In the genomic region with DNA sequence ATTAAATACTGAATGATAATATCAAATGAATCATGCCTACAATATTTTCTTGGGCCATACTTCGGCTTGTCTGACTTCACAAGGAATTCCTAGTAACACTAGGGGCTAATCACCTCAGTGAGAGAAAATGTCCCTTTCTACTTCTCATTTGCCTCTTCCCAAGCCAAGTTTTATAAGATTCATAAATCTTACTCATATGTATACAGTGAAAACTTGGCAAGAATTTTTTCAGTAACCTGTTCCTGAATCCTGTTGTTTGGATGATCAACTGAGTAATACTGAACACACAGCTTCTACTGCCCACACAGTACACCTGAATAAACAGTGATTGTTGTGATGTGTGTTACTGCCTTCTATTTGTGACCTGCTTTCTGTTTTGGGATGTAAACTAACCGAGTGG, we compare ENCODE assay signal across 30 cellular contexts. TPM values are rescaled to one million over a fixed set of nuclear protein-coding genes. Genes with fewer than 3 reads are reported as not detected.
DNase-seq lines count a peak whose midpoint lies in the region; ATAC-seq, FAIRE-seq and TF ChIP-seq lines count a peak whose summit lies in the region.
"Had no signal": no experiment of that assay in that cellular context is flagged by ENCODE, and none has a peak within 500 bp of the region (broad histone marks: within the 10 kb centered on the region; RNA-seq: fewer than 3 reads in every experiment).

No MANE protein-coding gene starts in this region.

- H2AK9ac ChIP-seq in IMR-90 (replicated peaks; ENCODE audit: low read depth, low read length, poor library complexity): no peak overlapping the region

- DNase-seq in IMR-90: peak; percentile 45
- peak; percentile 27 for DNase-seq in fibroblast of villous mesenchyme (ENCODE audit: low read depth)
- DNase-seq in urothelium cell line (ENCODE audit: low spot score): peak; percentile 10
- DNase-seq in NCI-H345 treated with DMSO at 0.1 percent for 48 hours (lab: John Stamatoyannopoulos, UW; ENCODE audit: unreplicated experiment): no peak
- DNase-seq in left ventricle myocardium inferior: no peak
- DNase-seq: activated CD8-positive, alpha-beta memory T cell treated with anti-CD3 and anti-CD28 coated beads, Interleukin-2, amount 50 U/mL, for 4 hours; activated naive CD8-positive, alpha-beta T cell treated with anti-CD3 and anti-CD28 coated beads for 36 hours; AML-193; body of pancreas; colonic mucosa; DMS79; immature natural killer cell; Kasumi-1; NCI-H1417; NCI-H2081 treated with DMSO at 0.1 percent for 48 hours; stimulated activated CD4-positive, alpha-beta T cell treated with anti-CD3 and anti-CD28 coated beads, Interleukin-1b, Interleukin-23, amount 100 ng/mL, for 48 hours had no signal

- no peak overlapping the region for H2AFZ ChIP-seq in IMR-90 (replicated peaks; ENCODE audit: low read length, poor library complexity)
- H2AFZ ChIP-seq: hepatocyte, neural progenitor cell had no signal

- CTCF ChIA-PET in IMR-90 (lab: Yijun Ruan, JAX): no interaction called here

- no peak overlapping the region for H2BK20ac ChIP-seq in IMR-90 (ENCODE audit: low read depth, low read length)

- no peak for TF ChIP-seq RAD21 in IMR-90 (IDR thresholded peaks at IDR 0.05; ENCODE audit: low read length)

- H2BK5ac ChIP-seq in IMR-90 (ENCODE audit: low read depth, low read length, poor library complexity, severe bottlenecking): no peak overlapping the region

- no peak for TF ChIP-seq POLR2A in IMR-90 (IDR thresholded peaks at IDR 0.05; ENCODE audit: low read depth, low read length)

- H4K91ac ChIP-seq in IMR-90 (ENCODE audit: insufficient read depth, low read depth, low read length): no peak overlapping the region; the same call in 1 of the 2 replicates

- no peak overlapping the region for H4K5ac ChIP-seq in IMR-90 (ENCODE audit: low read depth, low read length)

- H3K4me1 ChIP-seq in IMR-90 (ENCODE audit: control insufficient read depth, insufficient read depth, low read length): peaks cover 4% of the 10 kb centered on the region; the same call in 1 of the 2 replicates
- H3K4me1 ChIP-seq in left ventricle myocardium inferior: no peaks in the 10 kb centered on the region
- H3K4me1 ChIP-seq: body of pancreas, colonic mucosa, neural progenitor cell, vagina had no signal

- no peaks in the 10 kb centered on the region for H3K27me3 ChIP-seq in IMR-90 (ENCODE audit: control insufficient read depth, insufficient read depth, low read length)
- H3K27me3 ChIP-seq in left ventricle myocardium inferior (ENCODE audit: low read depth): no peaks in the 10 kb centered on the region
- H3K27me3 ChIP-seq: body of pancreas, colonic mucosa, hepatocyte, neural progenitor cell, vagina had no signal

- H3K23ac ChIP-seq in IMR-90 (ENCODE audit: low read depth, low read length): no peak overlapping the region

- intact Hi-C loops in IMR-90 (cut with micrococcal nuclease) (no loop called here), left ventricle myocardium inferior (cut with micrococcal nuclease) (no loop called here)

- TF ChIP-seq CTCF in IMR-90 (conservative IDR thresholded peaks at IDR 0.05; ENCODE audit: low read depth, low read length) (no peak), VCaP (conservative IDR thresholded peaks at IDR 0.05) (no peak), fibroblast of villous mesenchyme (IDR thresholded peaks at IDR 0.05; ENCODE audit: insufficient read depth, low read depth, low read length) (no peak), left ventricle myocardium inferior (IDR thresholded peaks at IDR 0.05; ENCODE audit: borderline replicate concordance) (no peak)

- H3K9ac ChIP-seq in IMR-90 (ENCODE audit: low read depth, low read length): no peak overlapping the region
- H3K9ac ChIP-seq: neural progenitor cell had no signal

- no peak overlapping the region for H3K4ac ChIP-seq in IMR-90 (ENCODE audit: low read depth, low read length)

- H3K79me1 ChIP-seq in IMR-90 (ENCODE audit: low read depth in 1 of 2, low read length in 2 of 2): no peaks in the 10 kb centered on the region

- H2BK15ac ChIP-seq in IMR-90 (ENCODE audit: low read depth, low read length): no peak overlapping the region

- POLR2A ChIA-PET in IMR-90 (lab: Charles Lee; ENCODE audit: unreplicated experiment): no interaction called here

- H3K4me3 ChIP-seq in IMR-90 (ENCODE audit: insufficient read depth, low read depth, low read length): no peak overlapping the region
- no peak overlapping the region for H3K4me3 ChIP-seq in fibroblast of villous mesenchyme (ENCODE audit: low read depth, low read length)
- H3K4me3 ChIP-seq in left ventricle myocardium inferior: no peak overlapping the region
- H3K4me3 ChIP-seq: body of pancreas, colonic mucosa, GM12878, hepatocyte, neural progenitor cell, vagina had no signal

- no peaks in the 10 kb centered on the region for H3K9me3 ChIP-seq in IMR-90 (ENCODE audit: control insufficient read depth, insufficient read depth, low read length)
- H3K9me3 ChIP-seq in left ventricle myocardium inferior (replicated peaks): no peaks in the 10 kb centered on the region
- H3K9me3 ChIP-seq: body of pancreas, colonic mucosa, vagina had no signal

- H3K27ac ChIP-seq in IMR-90 (ENCODE audit: insufficient read depth, low read length) (no peak overlapping the region), VCaP (peak overlapping the region; percentile 79), left ventricle myocardium inferior (replicated peaks) (no peak overlapping the region)
- H3K27ac ChIP-seq: body of pancreas, colonic mucosa, hepatocyte, neural progenitor cell, vagina had no signal

- peak overlapping the region; percentile 65; the same call in 1 of the 2 replicates for H3K18ac ChIP-seq in IMR-90 (ENCODE audit: low read depth, low read length)

- in situ Hi-C loops in IMR-90 (cut with MboI; ENCODE audit: low sequenced_read_pairs): no loop called here

- dilution Hi-C loops in IMR-90 (cut with HindIII; ENCODE audit: low sequenced_read_pairs, unreplicated experiment): no loop called here

- no peaks in the 10 kb centered on the region for H3K9me1 ChIP-seq in IMR-90 (ENCODE audit: insufficient read depth, low read length)

- H3K14ac ChIP-seq in IMR-90 (replicated peaks; ENCODE audit: low read depth, low read length): no peak overlapping the region

- BruUV-seq in IMR-90 (replicated peaks; lab: Mats Ljungman, UMichigan): no TSS peak

- no peak for FAIRE-seq in urothelium cell line (lab: Jason Lieb, UNC)
- FAIRE-seq: GM12878, RCC 7860 had no signal

- no peak overlapping the region; the same call in 1 of the 2 replicates for H3K4me2 ChIP-seq in IMR-90 (ENCODE audit: low read depth, low read length)
- H3K4me2 ChIP-seq: hepatocyte, neural progenitor cell had no signal

- no peak overlapping the region for H4K8ac ChIP-seq in IMR-90 (ENCODE audit: low read depth in 2 of 2, low read length in 2 of 2)

- H3K56ac ChIP-seq in IMR-90 (ENCODE audit: extremely low read depth, insufficient read depth, low read length): no peak overlapping the region; the same call in 1 of the 2 replicates

- H4K20me1 ChIP-seq in IMR-90 (ENCODE audit: insufficient read depth, low read length): no peaks in the 10 kb centered on the region

- ATAC-seq in IMR-90 (ENCODE audit: low read depth) (peak; percentile 41), HG03045 (IDR thresholded peaks at IDR 0.05; ENCODE audit: unreplicated experiment) (no peak)
- ATAC-seq: activated T-helper 17 cell treated with anti-CD3 and anti-CD28 coated beads, Interleukin-2, amount 50 U/mL, for 72 hours; body of pancreas; GM12878; stimulated activated effector memory CD8-positive, alpha-beta T cell treated with anti-CD3 and anti-CD28 coated beads, Interleukin-12 subunit alpha, Interleukin-12 subunit beta, amount 100 ng/mL, for 72 hours; WTC11 had no signal

- no peak overlapping the region; the same call in 1 of the 2 replicates for H2AK5ac ChIP-seq in IMR-90 (ENCODE audit: low read depth, low read length)

- H3K36me3 ChIP-seq in IMR-90 (ENCODE audit: control insufficient read depth, insufficient read depth, low read length) (no peaks in the 10 kb centered on the region), left ventricle myocardium inferior (no peaks in the 10 kb centered on the region)
- H3K36me3 ChIP-seq: colonic mucosa, neural progenitor cell, vagina had no signal

- no CpG with 5 or more reads among the region's 2 CpGs for WGBS in IMR-90 (ENCODE audit: extremely low coverage in 2 of 2, insufficient read length in 1 of 2), 2 experiments

- no peak overlapping the region for H2BK120ac ChIP-seq in IMR-90 (ENCODE audit: low read depth, low read length)

TF ChIP-seq in IMR-90, 13 proteins besides CTCF, POLR2A, EP300 and RAD21 (continues in another document):
- TF ChIP-seq CEBPB (IDR thresholded peaks at IDR 0.05; ENCODE audit: low read depth, low read length) (no peak), SMC3 (IDR thresholded peaks at IDR 0.05; ENCODE audit: low read depth, low read length) (no peak), RFX5 (IDR thresholded peaks at IDR 0.05; ENCODE audit: low read depth, low read length) (no peak), MAZ (IDR thresholded peaks at IDR 0.05; ENCODE audit: borderline replicate concordance, low read depth, low read length) (no peak), FOS (IDR thresholded peaks at IDR 0.05; ENCODE audit: low read depth, low read length) (no peak), NFE2L2 (IDR thresholded peaks at IDR 0.05; ENCODE audit: low read depth, low read length) (no peak), MAFK (IDR thresholded peaks at IDR 0.05; ENCODE audit: low read depth, low read length) (no peak)
- TF ChIP-seq, protein P1, sequence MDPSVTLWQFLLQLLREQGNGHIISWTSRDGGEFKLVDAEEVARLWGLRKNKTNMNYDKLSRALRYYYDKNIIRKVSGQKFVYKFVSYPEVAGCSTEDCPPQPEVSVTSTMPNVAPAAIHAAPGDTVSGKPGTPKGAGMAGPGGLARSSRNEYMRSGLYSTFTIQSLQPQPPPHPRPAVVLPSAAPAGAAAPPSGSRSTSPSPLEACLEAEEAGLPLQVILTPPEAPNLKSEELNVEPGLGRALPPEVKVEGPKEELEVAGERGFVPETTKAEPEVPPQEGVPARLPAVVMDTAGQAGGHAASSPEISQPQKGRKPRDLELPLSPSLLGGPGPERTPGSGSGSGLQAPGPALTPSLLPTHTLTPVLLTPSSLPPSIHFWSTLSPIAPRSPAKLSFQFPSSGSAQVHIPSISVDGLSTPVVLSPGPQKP (IDR thresholded peaks at IDR 0.05; ENCODE audit: borderline replicate concordance, low read depth, low read length): no peak
- TF ChIP-seq, protein P2, sequence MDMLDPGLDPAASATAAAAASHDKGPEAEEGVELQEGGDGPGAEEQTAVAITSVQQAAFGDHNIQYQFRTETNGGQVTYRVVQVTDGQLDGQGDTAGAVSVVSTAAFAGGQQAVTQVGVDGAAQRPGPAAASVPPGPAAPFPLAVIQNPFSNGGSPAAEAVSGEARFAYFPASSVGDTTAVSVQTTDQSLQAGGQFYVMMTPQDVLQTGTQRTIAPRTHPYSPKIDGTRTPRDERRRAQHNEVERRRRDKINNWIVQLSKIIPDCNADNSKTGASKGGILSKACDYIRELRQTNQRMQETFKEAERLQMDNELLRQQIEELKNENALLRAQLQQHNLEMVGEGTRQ (IDR thresholded peaks at IDR 0.05; ENCODE audit: low read depth, low read length): no peak

RNA-seq across cellular contexts. Expression of a gene that starts 16.5 kb away (rescaled TPM):
- total RNA-seq in IMR-90 (2012; rRNA removed) (not detected in 2 replicates), fibroblast of villous mesenchyme (not detected in 2 replicates), left ventricle myocardium inferior (not detected)
- not detected in 2 replicates for polyA plus RNA-seq in IMR-90 (2012; rRNA removed)
- polyA plus RNA-seq in IMR-90 (2012; cell fraction: cytosol; rRNA removed): not detected in 2 replicates
- not detected in 2 replicates for polyA plus RNA-seq in IMR-90 (2012; cell fraction: nucleus; rRNA removed; ENCODE audit: low replicate concordance)
- total RNA-seq: activated T-helper 17 cell treated with anti-CD3 and anti-CD28 coated beads, Interleukin-2, amount 50 U/mL, for 72 hours; colonic mucosa; GM12878; mucosa of gallbladder; NCI-H460; skeletal muscle tissue; temporal lobe had no signal
- polyA plus RNA-seq: GM12878 had no signal

Comparison
In these comparisons a context has a peak if more than half of its experiments do, and no peak if none do; other contexts are left out.
1. DNase-seq: peak in IMR-90 (single experiment), fibroblast of villous mesenchyme (single experiment) and urothelium cell line (single experiment); none in NCI-H345 treated with DMSO at 0.1 percent for 48 hours (single experiment) and left ventricle myocardium inferior (single experiment).